In the genomic region with DNA sequence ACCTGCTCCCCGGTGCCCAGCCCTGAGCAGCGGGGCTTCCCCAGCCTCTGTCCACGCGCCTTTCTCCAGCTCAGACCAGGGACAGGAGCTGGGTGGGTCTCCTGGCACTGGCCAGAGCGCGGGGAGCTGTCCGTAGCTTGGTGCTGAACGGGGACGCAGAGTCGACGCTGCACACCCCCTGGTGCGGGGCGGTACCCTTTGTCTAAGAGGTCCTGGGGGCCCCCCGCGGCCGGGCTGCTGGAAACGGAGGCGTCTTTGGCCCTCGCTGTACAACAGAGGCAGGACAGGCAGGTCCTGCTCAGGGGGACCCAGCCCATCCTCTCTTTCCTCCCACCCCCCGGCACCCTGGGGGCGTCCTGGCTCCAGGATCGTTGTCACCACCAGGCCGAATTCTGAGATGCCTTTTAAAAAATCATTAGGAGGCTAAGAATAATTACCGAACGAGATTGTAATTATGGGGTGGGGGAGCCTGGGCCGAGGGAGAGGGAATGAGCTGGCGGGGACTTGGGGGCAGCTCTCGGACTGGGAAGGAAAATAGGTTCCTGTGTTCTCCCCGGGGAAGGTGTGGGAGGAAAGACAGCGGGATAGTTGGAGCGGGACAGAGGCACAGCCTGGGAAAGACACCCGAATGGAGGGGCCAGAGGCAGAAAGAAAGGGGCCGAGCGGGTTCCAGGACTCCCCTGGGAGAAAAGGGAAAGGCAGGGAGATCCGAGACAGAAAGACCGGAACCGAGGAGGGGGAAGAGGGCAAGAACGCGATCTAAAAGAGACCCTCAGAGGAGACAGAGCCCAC, we compare ENCODE assay signal across 9 cellular contexts. TPM values are rescaled to one million over a fixed set of nuclear protein-coding genes. Genes with fewer than 3 reads are reported as not detected.
DNase-seq lines count a peak whose midpoint lies in the region; ATAC-seq and TF ChIP-seq lines count a peak whose summit lies in the region.
"Had no signal": no experiment of that assay in that cellular context is flagged by ENCODE, and none has a peak within 500 bp of the region (broad histone marks: within the 10 kb centered on the region; RNA-seq: fewer than 3 reads in every experiment).

No MANE protein-coding gene starts in this region.

- WGBS in testis, 2 donors: 3 to 5% methylated on average over 22 to 34 of the region's 39 CpGs

- intact Hi-C loops in activated CD4-positive, alpha-beta T cell treated with anti-CD3 and anti-CD28 coated beads, Interleukin-2, amount 10 ng/mL, durations not matched to agents 24 days and 14 days (cut with micrococcal nuclease): loop anchor here (1.0 to 5.0 kb wide), 2 partner anchors 13 to 279 kb away; a partner anchor contains a TSS
- intact Hi-C loops in testis (cut with DNase I; ENCODE audit: low total_unique reads): no loop called here

- no peak overlapping the region for H3K27ac ChIP-seq in testis

- no peak for ATAC-seq in HG03175 (IDR thresholded peaks at IDR 0.05; ENCODE audit: unreplicated experiment)
- no peak for ATAC-seq in GM18498 (IDR thresholded peaks at IDR 0.05; ENCODE audit: unreplicated experiment)

- peaks cover 9% of the 10 kb centered on the region for H3K36me3 Mint-ChIP-seq in activated CD4-positive, alpha-beta T cell treated with anti-CD3 and anti-CD28 coated beads, Interleukin-2, amount 10 ng/mL, durations not matched to agents 24 days and 14 days (ENCODE audit: low read depth)

- H3K9me3 ChIP-seq in iPS-15b (ENCODE audit: control insufficient read depth, insufficient read depth, low read length): no peaks in the 10 kb centered on the region
- H3K9me3 ChIP-seq in testis: no peaks in the 10 kb centered on the region

- H3K27me3 ChIP-seq in iPS-15b (ENCODE audit: control insufficient read depth, insufficient read depth, low read length): peaks cover 93% of the 10 kb centered on the region
- H3K27me3 ChIP-seq in testis: no peaks in the 10 kb centered on the region

- peak overlapping the region; percentile 15 for H3K4me3 Mint-ChIP-seq in activated CD4-positive, alpha-beta T cell treated with anti-CD3 and anti-CD28 coated beads, Interleukin-2, amount 10 ng/mL, durations not matched to agents 24 days and 14 days

- H3K27ac Mint-ChIP-seq in activated CD4-positive, alpha-beta T cell treated with anti-CD3 and anti-CD28 coated beads, Interleukin-2, amount 10 ng/mL, durations not matched to agents 24 days and 14 days: peak overlapping the region; percentile 62

- H3K4me1 Mint-ChIP-seq in activated CD4-positive, alpha-beta T cell treated with anti-CD3 and anti-CD28 coated beads, Interleukin-2, amount 10 ng/mL, durations not matched to agents 24 days and 14 days: peaks cover 20% of the 10 kb centered on the region

- H3K27me3 Mint-ChIP-seq in activated CD4-positive, alpha-beta T cell treated with anti-CD3 and anti-CD28 coated beads, Interleukin-2, amount 10 ng/mL, durations not matched to agents 24 days and 14 days: peaks cover 85% of the 10 kb centered on the region

- H3K4me1 ChIP-seq in iPS-15b (ENCODE audit: control insufficient read depth, insufficient read depth, low read length) (peaks cover 9% of the 10 kb centered on the region), testis (peaks cover 15% of the 10 kb centered on the region)

- H3K9me3 Mint-ChIP-seq in activated CD4-positive, alpha-beta T cell treated with anti-CD3 and anti-CD28 coated beads, Interleukin-2, amount 10 ng/mL, durations not matched to agents 24 days and 14 days: peaks cover 3% of the 10 kb centered on the region

- H3K36me3 ChIP-seq in iPS-15b (ENCODE audit: control insufficient read depth, insufficient read depth, low read length): no peaks in the 10 kb centered on the region
- H3K36me3 ChIP-seq in testis (ENCODE audit: low read depth, missing control alignments): no peaks in the 10 kb centered on the region

- H3K4me3 ChIP-seq in iPS-15b (ENCODE audit: low read depth, low read length) (peak overlapping the region; percentile 45), testis (no peak overlapping the region)

- no peak for TF ChIP-seq POLR2A in testis (IDR thresholded peaks at IDR 0.05)

- peak; percentile 78 for DNase-seq in activated CD4-positive, alpha-beta T cell treated with anti-CD3 and anti-CD28 coated beads, Interleukin-2, amount 10 ng/mL, durations not matched to agents 24 days and 14 days
- DNase-seq in activated CD4-positive, alpha-beta T cell treated with anti-CD3 and anti-CD28 coated beads, Interleukin-2, amount 50 U/mL, for 1 hour: no peak
- DNase-seq in activated naive CD4-positive, alpha-beta T cell treated with anti-CD3 and anti-CD28 coated beads, Interleukin-2, amount 50 U/mL, for 16 hours: peak; percentile 40
- DNase-seq in testis (peak; percentile 66), H4 (ENCODE audit: low spot score) (no peak)

- H3K9ac ChIP-seq in iPS-15b (ENCODE audit: low read depth, low read length): no peak overlapping the region

- TF ChIP-seq CTCF in testis (IDR thresholded peaks at IDR 0.05): no peak

RNA-seq across cellular contexts. Expression of a gene that starts 4.1 kb away (rescaled TPM):
- 0.09 and 0.14 TPM in 2 replicates for total RNA-seq in activated CD4-positive, alpha-beta T cell treated with anti-CD3 and anti-CD28 coated beads, Interleukin-2, amount 10 ng/mL, durations not matched to agents 24 days and 14 days
- 1 to 10 TPM; 1.1 to 2.2 TPM for total RNA-seq in testis
- polyA plus RNA-seq in testis (ENCODE audit: insufficient read depth, low read depth, low replicate concordance): 1.3 TPM
- not detected in 2 replicates for total RNA-seq in H4 (2014; rRNA removed; shearing (Covaris generic))

RNA-seq across cellular contexts. Expression of a gene that starts 18.7 kb away (rescaled TPM):
- total RNA-seq in activated CD4-positive, alpha-beta T cell treated with anti-CD3 and anti-CD28 coated beads, Interleukin-2, amount 10 ng/mL, durations not matched to agents 24 days and 14 days: not detected in 2 replicates
- not detected for total RNA-seq in testis
- polyA plus RNA-seq in testis (ENCODE audit: insufficient read depth, low read depth, low replicate concordance): not detected
- not detected in 2 replicates for total RNA-seq in H4 (2014; rRNA removed; shearing (Covaris generic))
- total RNA-seq: subcutaneous adipose tissue had no signal

Comparison
In these comparisons a context has a peak if more than half of its experiments do, and no peak if none do; other contexts are left out.
1. DNase-seq: peak in activated CD4-positive, alpha-beta T cell treated with anti-CD3 and anti-CD28 coated beads, Interleukin-2, amount 10 ng/mL, durations not matched to agents 24 days and 14 days (single experiment), activated naive CD4-positive, alpha-beta T cell treated with anti-CD3 and anti-CD28 coated beads, Interleukin-2, amount 50 U/mL, for 16 hours (single experiment) and testis (single experiment); none in activated CD4-positive, alpha-beta T cell treated with anti-CD3 and anti-CD28 coated beads, Interleukin-2, amount 50 U/mL, for 1 hour (single experiment) and H4 (single experiment).